Comparison of ENCODE assay signal across 2 cellular contexts in the genomic region with DNA sequence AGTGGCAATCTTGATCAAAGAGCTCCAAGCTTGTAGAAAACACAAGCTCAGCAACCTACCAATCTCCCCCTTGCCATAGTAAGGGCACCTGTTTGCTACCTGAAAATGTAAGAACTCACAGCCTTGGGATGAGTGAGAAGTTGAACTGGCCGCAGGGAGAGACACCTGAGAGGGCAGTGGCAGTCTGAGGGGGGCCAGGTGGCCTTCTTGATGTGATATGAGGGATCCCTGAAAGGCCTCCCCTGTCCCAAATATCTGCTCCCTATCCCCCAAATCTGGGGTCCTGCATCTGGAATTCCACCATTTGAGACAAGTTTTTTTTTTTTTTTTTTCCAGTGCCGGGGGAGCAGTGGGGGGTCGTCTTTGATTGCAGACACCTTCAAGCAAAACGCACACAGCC.
TF ChIP-seq lines count a peak whose summit lies in the region.

No MANE protein-coding gene starts in this region.

TF ChIP-seq in A549, 52 proteins besides CTCF, POLR2A, EP300 and RAD21 (continued from another document):
- TF ChIP-seq RFX5 (IDR thresholded peaks at IDR 0.05) (no peak), ESRRA (IDR thresholded peaks at IDR 0.05; ENCODE audit: borderline replicate concordance, low read length) (no peak), NFE2L2 (conservative IDR thresholded peaks at IDR 0.05; ENCODE audit: low read length) (no peak), HOXB13 (CRISPR knock-in tag; IDR thresholded peaks at IDR 0.05; ENCODE audit: low read depth) (no peak), RNF2 (IDR thresholded peaks at IDR 0.05; ENCODE audit: borderline replicate concordance, low read depth) (no peak)
- TF ChIP-seq, protein P1, sequence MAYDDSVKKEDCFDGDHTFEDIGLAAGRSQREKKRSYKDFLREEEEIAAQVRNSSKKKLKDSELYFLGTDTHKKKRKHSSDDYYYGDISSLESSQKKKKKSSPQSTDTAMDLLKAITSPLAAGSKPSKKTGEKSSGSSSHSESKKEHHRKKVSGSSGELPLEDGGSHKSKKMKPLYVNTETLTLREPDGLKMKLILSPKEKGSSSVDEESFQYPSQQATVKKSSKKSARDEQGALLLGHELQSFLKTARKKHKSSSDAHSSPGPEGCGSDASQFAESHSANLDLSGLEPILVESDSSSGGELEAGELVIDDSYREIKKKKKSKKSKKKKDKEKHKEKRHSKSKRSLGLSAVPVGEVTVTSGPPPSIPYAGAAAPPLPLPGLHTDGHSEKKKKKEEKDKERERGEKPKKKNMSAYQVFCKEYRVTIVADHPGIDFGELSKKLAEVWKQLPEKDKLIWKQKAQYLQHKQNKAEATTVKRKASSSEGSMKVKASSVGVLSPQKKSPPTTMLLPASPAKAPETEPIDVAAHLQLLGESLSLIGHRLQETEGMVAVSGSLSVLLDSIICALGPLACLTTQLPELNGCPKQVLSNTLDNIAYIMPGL (CRISPR knock-in tag; IDR thresholded peaks at IDR 0.05; ENCODE audit: borderline replicate concordance) = no peak

TF ChIP-seq in H1, 55 proteins besides CTCF, POLR2A, EP300 and RAD21 (continued from another document):
- TF ChIP-seq POU5F1 (IDR thresholded peaks at IDR 0.05; ENCODE audit: low read depth, low read length) (no peak), ASH2L (IDR thresholded peaks at IDR 0.05; ENCODE audit: low read length) (no peak), SIRT6 (IDR thresholded peaks at IDR 0.05; ENCODE audit: low read length) (no peak), TEAD4 (IDR thresholded peaks at IDR 0.05; ENCODE audit: low read depth, low read length) (no peak)
- TF ChIP-seq, protein P2, sequence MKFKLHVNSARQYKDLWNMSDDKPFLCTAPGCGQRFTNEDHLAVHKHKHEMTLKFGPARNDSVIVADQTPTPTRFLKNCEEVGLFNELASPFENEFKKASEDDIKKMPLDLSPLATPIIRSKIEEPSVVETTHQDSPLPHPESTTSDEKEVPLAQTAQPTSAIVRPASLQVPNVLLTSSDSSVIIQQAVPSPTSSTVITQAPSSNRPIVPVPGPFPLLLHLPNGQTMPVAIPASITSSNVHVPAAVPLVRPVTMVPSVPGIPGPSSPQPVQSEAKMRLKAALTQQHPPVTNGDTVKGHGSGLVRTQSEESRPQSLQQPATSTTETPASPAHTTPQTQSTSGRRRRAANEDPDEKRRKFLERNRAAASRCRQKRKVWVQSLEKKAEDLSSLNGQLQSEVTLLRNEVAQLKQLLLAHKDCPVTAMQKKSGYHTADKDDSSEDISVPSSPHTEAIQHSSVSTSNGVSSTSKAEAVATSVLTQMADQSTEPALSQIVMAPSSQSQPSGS (IDR thresholded peaks at IDR 0.05; ENCODE audit: low read length) = no peak
